ENCODE assay signal across 1 cellular context in genomic region chr16:89845417-89845816, GRCh38.
TF ChIP-seq lines count a peak whose summit lies in the region.

No MANE protein-coding gene starts in this region.

TF ChIP-seq in GM23338, 12 proteins besides CTCF, POLR2A, EP300 and RAD21 (continued from another document):
- TF ChIP-seq ZNF462 (CRISPR knock-in tag; IDR thresholded peaks at IDR 0.05), result no peak
- TF ChIP-seq POLR2AphosphoS5 (IDR thresholded peaks at IDR 0.05; ENCODE audit: low read depth), result no peak
- no peak for TF ChIP-seq JUNB (IDR thresholded peaks at IDR 0.05; ENCODE audit: unreplicated experiment)
- no peak for TF ChIP-seq EZH2phosphoT487 (IDR thresholded peaks at IDR 0.05; ENCODE audit: unreplicated experiment)
- TF ChIP-seq ETS1 (IDR thresholded peaks at IDR 0.05), result no peak
- no peak for TF ChIP-seq CREB1 (CRISPR knock-in tag; IDR thresholded peaks at IDR 0.05; ENCODE audit: low read depth)
- no peak for TF ChIP-seq REST (IDR thresholded peaks at IDR 0.05; ENCODE audit: unreplicated experiment)
- no peak for TF ChIP-seq EZH2 (IDR thresholded peaks at IDR 0.05; ENCODE audit: low read depth, unreplicated experiment)
- no peak for TF ChIP-seq NANOG (IDR thresholded peaks at IDR 0.05; ENCODE audit: borderline replicate concordance)
TF ChIP-seq in GM23338: peak in this region for 0.
